1 cellular context compared by ENCODE assay signal in genomic region chr5:22852807-22853670, GRCh38.
TF ChIP-seq lines count a peak whose summit lies in the region.

Gene CDH12, minus strand, starts transcription at chr5:22853344.

TF ChIP-seq in H1, 55 proteins besides CTCF, POLR2A, EP300 and RAD21 (continued from another document):
- TF ChIP-seq CHD7 (IDR thresholded peaks at IDR 0.05; ENCODE audit: insufficient replicate concordance, low read length) (no peak), SUZ12 (IDR thresholded peaks at IDR 0.05; ENCODE audit: low read length) (no peak), SAP30 (IDR thresholded peaks at IDR 0.05; ENCODE audit: insufficient read depth, insufficient replicate concordance, low read length) (no peak), ASH2L (IDR thresholded peaks at IDR 0.05; ENCODE audit: low read length) (peak; percentile 85), EZH2 (IDR thresholded peaks at IDR 0.05; ENCODE audit: low read depth, low read length, severe bottlenecking) (peak; percentile 37), CREB1 (IDR thresholded peaks at IDR 0.05) (no peak), BACH1 (IDR thresholded peaks at IDR 0.05; ENCODE audit: low read length) (no peak), KDM4A (IDR thresholded peaks at IDR 0.05; ENCODE audit: low read depth, low read length, severe bottlenecking) (peak; percentile 87), E2F6 (IDR thresholded peaks at IDR 0.05) (0 out of 2 replicates have a peak, but pooled peaks have one; percentile 38), RXRA (IDR thresholded peaks at IDR 0.05; ENCODE audit: insufficient read depth, low read depth, low read length) (no peak), RNF2 (IDR thresholded peaks at IDR 0.05; ENCODE audit: borderline replicate concordance, low read depth, low read length, missing control alignments, poor library complexity, severe bottlenecking) (no peak), GTF2F1 (IDR thresholded peaks at IDR 0.05; ENCODE audit: borderline replicate concordance, low read depth, low read length) (no peak), POU5F1 (IDR thresholded peaks at IDR 0.05; ENCODE audit: low read depth, low read length) (no peak), TEAD4 (IDR thresholded peaks at IDR 0.05; ENCODE audit: low read depth, low read length) (no peak), TBP (IDR thresholded peaks at IDR 0.05; ENCODE audit: low read depth, low read length) (no peak), JUND (IDR thresholded peaks at IDR 0.05; ENCODE audit: low read length) (no peak), KDM1A (IDR thresholded peaks at IDR 0.05; ENCODE audit: borderline replicate concordance, low read length) (no peak), SIX5 (IDR thresholded peaks at IDR 0.05; ENCODE audit: low read depth, low read length) (no peak), CHD1 (IDR thresholded peaks at IDR 0.05; ENCODE audit: low read depth, low read length) (no peak), HDAC6 (IDR thresholded peaks at IDR 0.05; ENCODE audit: low read depth, low read length) (no peak), ZNF274 (IDR thresholded peaks at IDR 0.05; ENCODE audit: borderline replicate concordance, extremely low read depth, low read length) (no peak), SIN3A (conservative IDR thresholded peaks at IDR 0.05 in 1 of 2, IDR thresholded peaks at IDR 0.05 in 1 of 2; ENCODE audit: low read depth in 1 of 2, low read length in 2 of 2) (peak in 1 of 2 experiments; percentile 73; a peak in 1 of 4 replicates), CBX8 (IDR thresholded peaks at IDR 0.05; ENCODE audit: borderline replicate concordance, low read depth, low read length) (no peak), BCL11A (IDR thresholded peaks at IDR 0.05; ENCODE audit: low read depth in 2 of 2, low read length in 2 of 2) (no peak), ATF3 (IDR thresholded peaks at IDR 0.05; ENCODE audit: insufficient read depth, low read depth, low read length) (no peak), NRF1 (IDR thresholded peaks at IDR 0.05; ENCODE audit: low read depth, low read length) (no peak), RBBP5 (IDR thresholded peaks at IDR 0.05; ENCODE audit: borderline replicate concordance, low read depth, low read length) (no peak; the same call in 1 of the 2 replicates), KDM5A (IDR thresholded peaks at IDR 0.05; ENCODE audit: low read length) (no peak), CHD2 (IDR thresholded peaks at IDR 0.05; ENCODE audit: low read length) (no peak), GABPA (IDR thresholded peaks at IDR 0.05; ENCODE audit: borderline replicate concordance, insufficient read depth, low read length) (no peak), SP2 (IDR thresholded peaks at IDR 0.05; ENCODE audit: low read length) (no peak), NANOG (IDR thresholded peaks at IDR 0.05; ENCODE audit: insufficient read depth, low read depth, low read length, poor library complexity, severe bottlenecking) (no peak), SRF (IDR thresholded peaks at IDR 0.05; ENCODE audit: low read depth, low read length) (no peak), BRCA1 (IDR thresholded peaks at IDR 0.05; ENCODE audit: low read depth, low read length) (no peak), TAF7 (optimal IDR thresholded peaks at IDR 0.05; ENCODE audit: borderline replicate concordance, low read depth, low read length) (no peak), HDAC2 (IDR thresholded peaks at IDR 0.05; ENCODE audit: borderline replicate concordance in 1 of 2, low read depth in 2 of 2, low read length in 2 of 2) (no peak), EGR1 (IDR thresholded peaks at IDR 0.05; ENCODE audit: borderline replicate concordance, low read depth, low read length) (no peak)
- TF ChIP-seq, protein P1, sequence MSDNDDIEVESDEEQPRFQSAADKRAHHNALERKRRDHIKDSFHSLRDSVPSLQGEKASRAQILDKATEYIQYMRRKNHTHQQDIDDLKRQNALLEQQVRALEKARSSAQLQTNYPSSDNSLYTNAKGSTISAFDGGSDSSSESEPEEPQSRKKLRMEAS (IDR thresholded peaks at IDR 0.05) = 0 out of 2 replicates have a peak, but pooled peaks have one; percentile 15
- TF ChIP-seq, protein P2, sequence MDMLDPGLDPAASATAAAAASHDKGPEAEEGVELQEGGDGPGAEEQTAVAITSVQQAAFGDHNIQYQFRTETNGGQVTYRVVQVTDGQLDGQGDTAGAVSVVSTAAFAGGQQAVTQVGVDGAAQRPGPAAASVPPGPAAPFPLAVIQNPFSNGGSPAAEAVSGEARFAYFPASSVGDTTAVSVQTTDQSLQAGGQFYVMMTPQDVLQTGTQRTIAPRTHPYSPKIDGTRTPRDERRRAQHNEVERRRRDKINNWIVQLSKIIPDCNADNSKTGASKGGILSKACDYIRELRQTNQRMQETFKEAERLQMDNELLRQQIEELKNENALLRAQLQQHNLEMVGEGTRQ (IDR thresholded peaks at IDR 0.05; ENCODE audit: low read length) = no peak
